In genomic region chr10:121597504-121598241, GRCh38 we compare ENCODE assay signal across 8 cellular contexts. TPM values are rescaled to one million over a fixed set of nuclear protein-coding genes. Genes with fewer than 3 reads are reported as not detected.
DNase-seq lines count a peak whose midpoint lies in the region; ATAC-seq and TF ChIP-seq lines count a peak whose summit lies in the region.

No MANE protein-coding gene starts in this region.

- POLR2A ChIA-PET in activated CD4-positive, alpha-beta memory T cell treated with anti-CD3 and anti-CD28 coated beads, Interleukin-2, amount 10 ng/mL, durations not matched to agents 7 days and 5 days (lab: Charles Lee): no interaction called here

- peak overlapping the region; percentile 69 for H3K9ac ChIP-seq in smooth muscle cell (ENCODE audit: low read depth)

- H2AFZ ChIP-seq in smooth muscle cell (ENCODE audit: low read depth): peak overlapping the region; percentile 80

- H3K4me1 Mint-ChIP-seq in activated CD4-positive, alpha-beta memory T cell treated with anti-CD3 and anti-CD28 coated beads, Interleukin-2, amount 10 ng/mL, durations not matched to agents 7 days and 5 days: peaks cover 8% of the 10 kb centered on the region

- peaks cover 54% of the 10 kb centered on the region for H3K79me2 ChIP-seq in smooth muscle cell (ENCODE audit: low read depth)

- H3K4me3 Mint-ChIP-seq in activated CD4-positive, alpha-beta memory T cell treated with anti-CD3 and anti-CD28 coated beads, Interleukin-2, amount 10 ng/mL, durations not matched to agents 7 days and 5 days: no peak overlapping the region

- no peaks in the 10 kb centered on the region for H3K36me3 ChIP-seq in smooth muscle cell (ENCODE audit: low read depth)

- under 1% methylated on average over 75 of the region's 75 CpGs for WGBS in smooth muscle cell (ENCODE audit: low lambda C conversion rate)

- H3K36me3 Mint-ChIP-seq in activated naive CD4-positive, alpha-beta T cell treated with anti-CD3 and anti-CD28 coated beads, Interleukin-2, amount 50 U/mL, for 72 hours: peaks cover 0 to 12% of the 10 kb centered on the region in 2 donors
- H3K36me3 Mint-ChIP-seq in activated CD4-positive, alpha-beta memory T cell treated with anti-CD3 and anti-CD28 coated beads, Interleukin-2, amount 10 ng/mL, durations not matched to agents 7 days and 5 days (ENCODE audit: low read depth): peaks cover 3% of the 10 kb centered on the region

- H3K9me3 ChIP-seq in smooth muscle cell (replicated peaks; ENCODE audit: low read depth): no peaks in the 10 kb centered on the region

- CTCF ChIA-PET in activated CD4-positive, alpha-beta memory T cell treated with anti-CD3 and anti-CD28 coated beads, Interleukin-2, amount 10 ng/mL, durations not matched to agents 7 days and 5 days (lab: Charles Lee): no interaction called here

- peaks cover 5% of the 10 kb centered on the region for H3F3A ChIP-seq in smooth muscle cell (ENCODE audit: low read depth)

- DNase-seq in iPS-NIHi7 (ENCODE audit: extremely low spot score) (peak; percentile 23), smooth muscle cell (lab: John Stamatoyannopoulos, UW; ENCODE audit: unreplicated experiment) (no peak)
- DNase-seq in activated naive CD4-positive, alpha-beta T cell treated with anti-CD3 and anti-CD28 coated beads, Interleukin-2, amount 50 U/mL, for 72 hours (ENCODE audit: low spot score in 2 of 2): no peak
- DNase-seq in stimulated activated CD4-positive, alpha-beta T cell treated with anti-CD3 and anti-CD28 coated beads, Interleukin-4, amount 100 ng/mL, for 4 hours: no peak
- DNase-seq in activated CD4-positive, alpha-beta memory T cell treated with anti-CD3 and anti-CD28 coated beads, Interleukin-2, amount 10 ng/mL, durations not matched to agents 7 days and 5 days: no peak

- no peaks in the 10 kb centered on the region for H3K9me3 Mint-ChIP-seq in activated naive CD4-positive, alpha-beta T cell treated with anti-CD3 and anti-CD28 coated beads, Interleukin-2, amount 50 U/mL, for 72 hours
- H3K9me3 Mint-ChIP-seq in activated CD4-positive, alpha-beta memory T cell treated with anti-CD3 and anti-CD28 coated beads, Interleukin-2, amount 10 ng/mL, durations not matched to agents 7 days and 5 days: no peaks in the 10 kb centered on the region

- H3K4me2 ChIP-seq in smooth muscle cell: peak overlapping the region; percentile 95

- ATAC-seq in GM21526 (IDR thresholded peaks at IDR 0.05; ENCODE audit: low FRiP score, unreplicated experiment) (peak; percentile 11), HG03565 (IDR thresholded peaks at IDR 0.05; ENCODE audit: unreplicated experiment) (no peak)
- ATAC-seq in activated naive CD4-positive, alpha-beta T cell treated with anti-CD3 and anti-CD28 coated beads, Interleukin-2, amount 50 U/mL, for 72 hours: no peak

- H3K27ac Mint-ChIP-seq in activated naive CD4-positive, alpha-beta T cell treated with anti-CD3 and anti-CD28 coated beads, Interleukin-2, amount 50 U/mL, for 72 hours: no peak overlapping the region
- H3K27ac Mint-ChIP-seq in activated CD4-positive, alpha-beta memory T cell treated with anti-CD3 and anti-CD28 coated beads, Interleukin-2, amount 10 ng/mL, durations not matched to agents 7 days and 5 days: no peak overlapping the region

- TF ChIP-seq CTCF in smooth muscle cell (IDR thresholded peaks at IDR 0.05; ENCODE audit: borderline replicate concordance, insufficient read depth, poor library complexity, severe bottlenecking): no peak

- H3K27me3 Mint-ChIP-seq in activated CD4-positive, alpha-beta memory T cell treated with anti-CD3 and anti-CD28 coated beads, Interleukin-2, amount 10 ng/mL, durations not matched to agents 7 days and 5 days: peaks cover 50% of the 10 kb centered on the region

- peaks cover 52% of the 10 kb centered on the region for H4K20me1 ChIP-seq in smooth muscle cell (ENCODE audit: low read depth)

- H3K4me1 ChIP-seq in smooth muscle cell (ENCODE audit: low read depth): peaks cover 47% of the 10 kb centered on the region

- H3K27me3 ChIP-seq in smooth muscle cell (ENCODE audit: low read depth): no peaks in the 10 kb centered on the region

- H3K27ac ChIP-seq in angular gyrus (ENCODE audit: low read depth, low read length) (peak overlapping the region; percentile 93), smooth muscle cell (ENCODE audit: low read depth) (peak overlapping the region; percentile 82)

- peak overlapping the region; percentile 90 for H3K4me3 ChIP-seq in smooth muscle cell

RNA-seq across cellular contexts. Expression of gene FGFR2, which starts 0.6 kb away (rescaled TPM):
- total RNA-seq in smooth muscle cell: 85.9 and 115 TPM in 2 replicates
- polyA plus RNA-seq in smooth muscle cell: 82.7 and 103 TPM in 2 replicates
- not detected for total RNA-seq in activated naive CD4-positive, alpha-beta T cell treated with anti-CD3 and anti-CD28 coated beads, Interleukin-2, amount 50 U/mL, for 72 hours
- under 1 TPM; 0.10 to 0.30 TPM for total RNA-seq in activated CD4-positive, alpha-beta memory T cell treated with anti-CD3 and anti-CD28 coated beads, Interleukin-2, amount 10 ng/mL, durations not matched to agents 7 days and 5 days

Comparison
In these comparisons a context has a peak if more than half of its experiments do, and no peak if none do; other contexts are left out.
1. RNA of gene FGFR2, which starts 0.6 kb away (total RNA-seq): 85.9 to 115 TPM in smooth muscle cell; 0.10 to 0.30 TPM in activated CD4-positive, alpha-beta memory T cell treated with anti-CD3 and anti-CD28 coated beads, Interleukin-2, amount 10 ng/mL, durations not matched to agents 7 days and 5 days and not detected in activated naive CD4-positive, alpha-beta T cell treated with anti-CD3 and anti-CD28 coated beads, Interleukin-2, amount 50 U/mL, for 72 hours; every median in the first group is over 10 times any median in the second.